1 cellular context compared by ENCODE assay signal in genomic region chr12:8781326-8781725, GRCh38.
TF ChIP-seq lines count a peak whose summit lies in the region.

No MANE protein-coding gene starts in this region.

TF ChIP-seq in GM23338, 12 proteins besides CTCF, POLR2A, EP300 and RAD21 (continued from another document):
- TF ChIP-seq, protein P1, sequence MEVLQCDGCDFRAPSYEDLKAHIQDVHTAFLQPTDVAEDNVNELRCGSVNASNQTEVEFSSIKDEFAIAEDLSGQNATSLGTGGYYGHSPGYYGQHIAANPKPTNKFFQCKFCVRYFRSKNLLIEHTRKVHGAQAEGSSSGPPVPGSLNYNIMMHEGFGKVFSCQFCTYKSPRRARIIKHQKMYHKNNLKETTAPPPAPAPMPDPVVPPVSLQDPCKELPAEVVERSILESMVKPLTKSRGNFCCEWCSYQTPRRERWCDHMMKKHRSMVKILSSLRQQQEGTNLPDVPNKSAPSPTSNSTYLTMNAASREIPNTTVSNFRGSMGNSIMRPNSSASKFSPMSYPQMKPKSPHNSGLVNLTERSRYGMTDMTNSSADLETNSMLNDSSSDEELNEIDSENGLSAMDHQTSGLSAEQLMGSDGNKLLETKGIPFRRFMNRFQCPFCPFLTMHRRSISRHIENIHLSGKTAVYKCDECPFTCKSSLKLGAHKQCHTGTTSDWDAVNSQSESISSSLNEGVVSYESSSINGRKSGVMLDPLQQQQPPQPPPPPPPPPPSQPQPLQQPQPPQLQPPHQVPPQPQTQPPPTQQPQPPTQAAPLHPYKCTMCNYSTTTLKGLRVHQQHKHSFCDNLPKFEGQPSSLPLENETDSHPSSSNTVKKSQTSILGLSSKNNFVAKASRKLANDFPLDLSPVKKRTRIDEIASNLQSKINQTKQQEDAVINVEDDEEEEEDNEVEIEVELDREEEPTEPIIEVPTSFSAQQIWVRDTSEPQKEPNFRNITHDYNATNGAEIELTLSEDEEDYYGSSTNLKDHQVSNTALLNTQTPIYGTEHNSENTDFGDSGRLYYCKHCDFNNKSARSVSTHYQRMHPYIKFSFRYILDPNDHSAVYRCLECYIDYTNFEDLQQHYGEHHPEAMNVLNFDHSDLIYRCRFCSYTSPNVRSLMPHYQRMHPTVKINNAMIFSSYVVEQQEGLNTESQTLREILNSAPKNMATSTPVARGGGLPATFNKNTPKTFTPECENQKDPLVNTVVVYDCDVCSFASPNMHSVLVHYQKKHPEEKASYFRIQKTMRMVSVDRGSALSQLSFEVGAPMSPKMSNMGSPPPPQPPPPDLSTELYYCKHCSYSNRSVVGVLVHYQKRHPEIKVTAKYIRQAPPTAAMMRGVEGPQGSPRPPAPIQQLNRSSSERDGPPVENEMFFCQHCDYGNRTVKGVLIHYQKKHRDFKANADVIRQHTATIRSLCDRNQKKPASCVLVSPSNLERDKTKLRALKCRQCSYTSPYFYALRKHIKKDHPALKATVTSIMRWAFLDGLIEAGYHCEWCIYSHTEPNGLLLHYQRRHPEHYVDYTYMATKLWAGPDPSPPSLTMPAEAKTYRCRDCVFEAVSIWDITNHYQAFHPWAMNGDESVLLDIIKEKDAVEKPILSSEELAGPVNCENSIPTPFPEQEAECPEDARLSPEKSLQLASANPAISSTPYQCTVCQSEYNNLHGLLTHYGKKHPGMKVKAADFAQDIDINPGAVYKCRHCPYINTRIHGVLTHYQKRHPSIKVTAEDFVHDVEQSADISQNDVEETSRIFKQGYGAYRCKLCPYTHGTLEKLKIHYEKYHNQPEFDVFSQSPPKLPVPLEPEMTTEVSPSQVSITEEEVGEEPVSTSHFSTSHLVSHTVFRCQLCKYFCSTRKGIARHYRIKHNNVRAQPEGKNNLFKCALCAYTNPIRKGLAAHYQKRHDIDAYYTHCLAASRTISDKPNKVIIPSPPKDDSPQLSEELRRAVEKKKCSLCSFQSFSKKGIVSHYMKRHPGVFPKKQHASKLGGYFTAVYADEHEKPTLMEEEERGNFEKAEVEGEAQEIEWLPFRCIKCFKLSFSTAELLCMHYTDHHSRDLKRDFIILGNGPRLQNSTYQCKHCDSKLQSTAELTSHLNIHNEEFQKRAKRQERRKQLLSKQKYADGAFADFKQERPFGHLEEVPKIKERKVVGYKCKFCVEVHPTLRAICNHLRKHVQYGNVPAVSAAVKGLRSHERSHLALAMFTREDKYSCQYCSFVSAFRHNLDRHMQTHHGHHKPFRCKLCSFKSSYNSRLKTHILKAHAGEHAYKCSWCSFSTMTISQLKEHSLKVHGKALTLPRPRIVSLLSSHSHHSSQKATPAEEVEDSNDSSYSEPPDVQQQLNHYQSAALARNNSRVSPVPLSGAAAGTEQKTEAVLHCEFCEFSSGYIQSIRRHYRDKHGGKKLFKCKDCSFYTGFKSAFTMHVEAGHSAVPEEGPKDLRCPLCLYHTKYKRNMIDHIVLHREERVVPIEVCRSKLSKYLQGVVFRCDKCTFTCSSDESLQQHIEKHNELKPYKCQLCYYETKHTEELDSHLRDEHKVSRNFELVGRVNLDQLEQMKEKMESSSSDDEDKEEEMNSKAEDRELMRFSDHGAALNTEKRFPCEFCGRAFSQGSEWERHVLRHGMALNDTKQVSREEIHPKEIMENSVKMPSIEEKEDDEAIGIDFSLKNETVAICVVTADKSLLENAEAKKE (CRISPR knock-in tag; IDR thresholded peaks at IDR 0.05): no peak
- no peak for TF ChIP-seq ZNF114 (CRISPR knock-in tag; IDR thresholded peaks at IDR 0.05)
- no peak for TF ChIP-seq CREB1 (CRISPR knock-in tag; IDR thresholded peaks at IDR 0.05; ENCODE audit: low read depth)
